ENCODE assay signal across 5 cellular contexts in the genomic region with DNA sequence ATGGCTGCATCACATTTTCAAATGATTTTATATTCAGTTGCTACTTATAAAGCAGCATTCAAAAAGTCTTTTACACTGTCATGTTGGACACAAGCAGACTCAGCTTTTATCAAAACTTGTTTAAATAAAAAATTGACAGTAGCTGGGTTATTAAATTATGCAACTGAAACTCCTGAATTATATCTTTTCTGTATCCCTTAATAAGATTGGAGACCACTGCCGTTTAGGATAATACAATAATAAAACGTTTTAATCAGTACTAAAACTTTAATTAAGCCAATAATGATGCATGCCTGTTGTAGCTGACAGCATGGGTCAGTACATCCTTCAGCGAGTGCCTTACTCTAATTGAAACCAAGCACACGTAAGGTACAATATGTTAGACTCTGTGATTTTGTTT.
"Had no signal": no experiment of that assay in that cellular context is flagged by ENCODE, and none has a peak within 500 bp of the region (broad histone marks: within the 10 kb centered on the region; RNA-seq: fewer than 3 reads in every experiment).

No MANE protein-coding gene starts in this region.

- DNase-seq: GOT3, H7, HFFc6 had no signal

- FAIRE-seq: HepG2 had no signal

- ATAC-seq: HCT116, HepG2 had no signal
